Comparison of ENCODE assay signal across 1 cellular context in the genomic region with DNA sequence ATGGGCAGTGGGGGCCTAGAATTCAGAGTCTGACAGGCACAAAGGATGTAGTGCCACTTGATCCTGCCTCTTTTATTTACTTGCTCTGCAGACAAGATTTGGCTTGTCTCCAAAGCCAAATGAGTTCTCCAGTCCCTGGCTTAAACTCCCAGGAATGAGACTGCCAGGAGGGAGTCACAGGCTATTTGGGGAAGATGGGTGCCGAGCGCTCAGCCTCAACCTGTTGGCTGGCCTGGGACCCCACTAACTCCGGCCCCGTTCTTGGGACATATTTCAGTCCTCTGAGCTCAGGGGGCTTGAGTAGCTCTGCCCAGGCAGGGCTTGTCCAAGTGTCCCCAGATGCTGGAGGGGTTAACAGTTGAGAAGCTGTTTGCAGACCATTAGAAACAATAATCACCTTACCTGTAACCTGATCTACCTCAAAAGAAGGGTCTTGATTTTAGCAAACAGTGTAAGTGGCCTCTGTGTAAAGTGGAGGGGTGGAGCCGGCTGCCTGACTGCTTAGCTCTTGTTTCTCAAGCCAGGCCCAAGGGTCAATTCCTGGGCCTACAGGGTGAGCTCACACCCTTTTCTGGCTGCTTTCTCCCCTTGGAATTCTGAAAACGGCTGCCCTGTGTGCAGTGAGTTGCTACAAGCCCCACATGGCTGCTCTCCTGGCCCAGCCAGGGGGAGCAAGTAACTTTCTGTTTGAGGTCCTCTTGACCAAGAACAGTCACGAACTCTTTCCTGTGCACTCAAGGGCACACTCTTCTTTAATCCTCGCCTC.
TF ChIP-seq lines count a peak whose summit lies in the region.

No MANE protein-coding gene starts in this region.

TF ChIP-seq in HepG2, 621 proteins besides CTCF, POLR2A, EP300 and RAD21 (continued from another document and continues in another):
- TF ChIP-seq, protein P1, sequence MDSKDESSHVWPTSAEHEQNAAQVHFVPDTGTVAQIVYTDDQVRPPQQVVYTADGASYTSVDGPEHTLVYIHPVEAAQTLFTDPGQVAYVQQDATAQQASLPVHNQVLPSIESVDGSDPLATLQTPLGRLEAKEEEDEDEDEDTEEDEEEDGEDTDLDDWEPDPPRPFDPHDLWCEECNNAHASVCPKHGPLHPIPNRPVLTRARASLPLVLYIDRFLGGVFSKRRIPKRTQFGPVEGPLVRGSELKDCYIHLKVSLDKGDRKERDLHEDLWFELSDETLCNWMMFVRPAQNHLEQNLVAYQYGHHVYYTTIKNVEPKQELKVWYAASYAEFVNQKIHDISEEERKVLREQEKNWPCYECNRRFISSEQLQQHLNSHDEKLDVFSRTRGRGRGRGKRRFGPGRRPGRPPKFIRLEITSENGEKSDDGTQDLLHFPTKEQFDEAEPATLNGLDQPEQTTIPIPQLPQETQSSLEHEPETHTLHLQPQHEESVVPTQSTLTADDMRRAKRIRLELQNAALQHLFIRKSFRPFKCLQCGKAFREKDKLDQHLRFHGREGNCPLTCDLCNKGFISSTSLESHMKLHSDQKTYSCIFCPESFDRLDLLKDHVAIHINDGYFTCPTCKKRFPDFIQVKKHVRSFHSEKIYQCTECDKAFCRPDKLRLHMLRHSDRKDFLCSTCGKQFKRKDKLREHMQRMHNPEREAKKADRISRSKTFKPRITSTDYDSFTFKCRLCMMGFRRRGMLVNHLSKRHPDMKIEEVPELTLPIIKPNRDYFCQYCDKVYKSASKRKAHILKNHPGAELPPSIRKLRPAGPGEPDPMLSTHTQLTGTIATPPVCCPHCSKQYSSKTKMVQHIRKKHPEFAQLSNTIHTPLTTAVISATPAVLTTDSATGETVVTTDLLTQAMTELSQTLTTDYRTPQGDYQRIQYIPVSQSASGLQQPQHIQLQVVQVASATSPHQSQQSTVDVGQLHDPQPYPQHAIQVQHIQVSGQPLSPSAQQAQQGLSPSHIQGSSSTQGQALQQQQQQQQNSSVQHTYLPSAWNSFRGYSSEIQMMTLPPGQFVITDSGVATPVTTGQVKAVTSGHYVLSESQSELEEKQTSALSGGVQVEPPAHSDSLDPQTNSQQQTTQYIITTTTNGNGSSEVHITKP (CRISPR knock-in tag; IDR thresholded peaks at IDR 0.05; ENCODE audit: low read depth), result peak; percentile 43; the same call in 1 of the 2 replicates
- TF ChIP-seq KLF12 (CRISPR knock-in tag; IDR thresholded peaks at IDR 0.05; ENCODE audit: borderline replicate concordance) (peak; percentile 73; the same call in 1 of the 2 replicates), GABPB1 (CRISPR knock-in tag; IDR thresholded peaks at IDR 0.05) (no peak; the same call in 1 of the 2 replicates), ZNF446 (CRISPR knock-in tag; IDR thresholded peaks at IDR 0.05) (no peak), ZNF615 (CRISPR knock-in tag; IDR thresholded peaks at IDR 0.05; ENCODE audit: borderline replicate concordance) (peak; percentile 88; the same call in 1 of the 2 replicates), ISL2 (CRISPR knock-in tag; IDR thresholded peaks at IDR 0.05) (peak; percentile 46; the same call in 1 of the 2 replicates), SP4 (CRISPR knock-in tag; IDR thresholded peaks at IDR 0.05) (peak; percentile 15; the same call in 1 of the 2 replicates), CEBPG (CRISPR knock-in tag; IDR thresholded peaks at IDR 0.05) (peak; percentile 46; the same call in 1 of the 2 replicates), SMYD3 (CRISPR knock-in tag; IDR thresholded peaks at IDR 0.05) (peak; percentile 92), ZSCAN9 (CRISPR knock-in tag; IDR thresholded peaks at IDR 0.05; ENCODE audit: borderline replicate concordance) (peak; percentile 74; the same call in 1 of the 2 replicates), GLI4 (CRISPR knock-in tag; IDR thresholded peaks at IDR 0.05; ENCODE audit: borderline replicate concordance) (no peak), FOXK1 (CRISPR knock-in tag; IDR thresholded peaks at IDR 0.05; ENCODE audit: borderline replicate concordance, low read depth) (peak; percentile 7; the same call in 1 of the 2 replicates), ZNF746 (CRISPR knock-in tag; IDR thresholded peaks at IDR 0.05) (no peak), ZNF737 (CRISPR knock-in tag; IDR thresholded peaks at IDR 0.05; ENCODE audit: borderline replicate concordance) (no peak), HOXA7 (CRISPR knock-in tag; IDR thresholded peaks at IDR 0.05) (no peak), SMAD3 (CRISPR knock-in tag; IDR thresholded peaks at IDR 0.05) (peak; percentile 36; the same call in 1 of the 2 replicates), ZBTB38 (CRISPR knock-in tag; IDR thresholded peaks at IDR 0.05) (no peak; the same call in 1 of the 2 replicates), ZNF652 (CRISPR knock-in tag; IDR thresholded peaks at IDR 0.05; ENCODE audit: borderline replicate concordance, low read depth) (peak; percentile 94), TARDBP (CRISPR knock-in tag; IDR thresholded peaks at IDR 0.05) (peak; percentile 75; the same call in 1 of the 2 replicates), STAG1 (CRISPR knock-in tag; IDR thresholded peaks at IDR 0.05) (peak; percentile 56), ZFX (CRISPR knock-in tag; IDR thresholded peaks at IDR 0.05; ENCODE audit: low read depth) (peak; percentile 84), TCF7 (IDR thresholded peaks at IDR 0.05; ENCODE audit: low read depth) (peak; percentile 36), ASH2L (IDR thresholded peaks at IDR 0.05; ENCODE audit: insufficient read length, low read depth, low read length) (peak; percentile 22), JARID2 (CRISPR knock-in tag; IDR thresholded peaks at IDR 0.05; ENCODE audit: insufficient replicate concordance) (peak; percentile 40), ZNF12 (CRISPR knock-in tag; IDR thresholded peaks at IDR 0.05) (0 out of 2 replicates have a peak, but pooled peaks have one; percentile 33), POLR2AphosphoS5 (IDR thresholded peaks at IDR 0.05; ENCODE audit: low read depth, low read length) (peak; percentile 50; the same call in 1 of the 2 replicates), ZNF230 (CRISPR knock-in tag; IDR thresholded peaks at IDR 0.05) (peak; percentile 58; the same call in 1 of the 2 replicates), SOX13 (IDR thresholded peaks at IDR 0.05) (0 out of 2 replicates have a peak, but pooled peaks have one; percentile 44), SOX13 (CRISPR knock-in tag; conservative IDR thresholded peaks at IDR 0.05 in 1 of 2, IDR thresholded peaks at IDR 0.05 in 1 of 2) (peak in 1 of 2 experiments; percentile 80; a peak in 2 of 4 replicates), RXRB (CRISPR knock-in tag; IDR thresholded peaks at IDR 0.05; ENCODE audit: borderline replicate concordance) (peak; percentile 63; the same call in 1 of the 2 replicates), ZNF501 (CRISPR knock-in tag; IDR thresholded peaks at IDR 0.05) (peak; percentile 58), SALL1 (CRISPR knock-in tag; IDR thresholded peaks at IDR 0.05) (peak; percentile 42; the same call in 1 of the 2 replicates), ZNF552 (CRISPR knock-in tag; IDR thresholded peaks at IDR 0.05; ENCODE audit: borderline replicate concordance) (no peak), RBM39 (IDR thresholded peaks at IDR 0.05; ENCODE audit: low read depth, low read length, poor library complexity, severe bottlenecking) (no peak), ZSCAN31 (CRISPR knock-in tag; IDR thresholded peaks at IDR 0.05; ENCODE audit: low read depth) (peak; percentile 76; the same call in 1 of the 2 replicates)
- TF ChIP-seq, protein P2, sequence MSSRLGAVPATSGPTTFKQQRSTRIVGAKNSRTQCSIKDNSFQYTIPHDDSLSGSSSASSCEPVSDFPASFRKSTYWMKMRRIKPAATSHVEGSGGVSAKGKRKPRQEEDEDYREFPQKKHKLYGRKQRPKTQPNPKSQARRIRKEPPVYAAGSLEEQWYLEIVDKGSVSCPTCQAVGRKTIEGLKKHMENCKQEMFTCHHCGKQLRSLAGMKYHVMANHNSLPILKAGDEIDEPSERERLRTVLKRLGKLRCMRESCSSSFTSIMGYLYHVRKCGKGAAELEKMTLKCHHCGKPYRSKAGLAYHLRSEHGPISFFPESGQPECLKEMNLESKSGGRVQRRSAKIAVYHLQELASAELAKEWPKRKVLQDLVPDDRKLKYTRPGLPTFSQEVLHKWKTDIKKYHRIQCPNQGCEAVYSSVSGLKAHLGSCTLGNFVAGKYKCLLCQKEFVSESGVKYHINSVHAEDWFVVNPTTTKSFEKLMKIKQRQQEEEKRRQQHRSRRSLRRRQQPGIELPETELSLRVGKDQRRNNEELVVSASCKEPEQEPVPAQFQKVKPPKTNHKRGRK (CRISPR knock-in tag; IDR thresholded peaks at IDR 0.05), result 0 out of 2 replicates have a peak, but pooled peaks have one; percentile 42
- TF ChIP-seq, protein P3, sequence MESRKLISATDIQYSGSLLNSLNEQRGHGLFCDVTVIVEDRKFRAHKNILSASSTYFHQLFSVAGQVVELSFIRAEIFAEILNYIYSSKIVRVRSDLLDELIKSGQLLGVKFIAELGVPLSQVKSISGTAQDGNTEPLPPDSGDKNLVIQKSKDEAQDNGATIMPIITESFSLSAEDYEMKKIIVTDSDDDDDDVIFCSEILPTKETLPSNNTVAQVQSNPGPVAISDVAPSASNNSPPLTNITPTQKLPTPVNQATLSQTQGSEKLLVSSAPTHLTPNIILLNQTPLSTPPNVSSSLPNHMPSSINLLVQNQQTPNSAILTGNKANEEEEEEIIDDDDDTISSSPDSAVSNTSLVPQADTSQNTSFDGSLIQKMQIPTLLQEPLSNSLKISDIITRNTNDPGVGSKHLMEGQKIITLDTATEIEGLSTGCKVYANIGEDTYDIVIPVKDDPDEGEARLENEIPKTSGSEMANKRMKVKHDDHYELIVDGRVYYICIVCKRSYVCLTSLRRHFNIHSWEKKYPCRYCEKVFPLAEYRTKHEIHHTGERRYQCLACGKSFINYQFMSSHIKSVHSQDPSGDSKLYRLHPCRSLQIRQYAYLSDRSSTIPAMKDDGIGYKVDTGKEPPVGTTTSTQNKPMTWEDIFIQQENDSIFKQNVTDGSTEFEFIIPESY (CRISPR knock-in tag; IDR thresholded peaks at IDR 0.05), result no peak
- TF ChIP-seq, protein P4, sequence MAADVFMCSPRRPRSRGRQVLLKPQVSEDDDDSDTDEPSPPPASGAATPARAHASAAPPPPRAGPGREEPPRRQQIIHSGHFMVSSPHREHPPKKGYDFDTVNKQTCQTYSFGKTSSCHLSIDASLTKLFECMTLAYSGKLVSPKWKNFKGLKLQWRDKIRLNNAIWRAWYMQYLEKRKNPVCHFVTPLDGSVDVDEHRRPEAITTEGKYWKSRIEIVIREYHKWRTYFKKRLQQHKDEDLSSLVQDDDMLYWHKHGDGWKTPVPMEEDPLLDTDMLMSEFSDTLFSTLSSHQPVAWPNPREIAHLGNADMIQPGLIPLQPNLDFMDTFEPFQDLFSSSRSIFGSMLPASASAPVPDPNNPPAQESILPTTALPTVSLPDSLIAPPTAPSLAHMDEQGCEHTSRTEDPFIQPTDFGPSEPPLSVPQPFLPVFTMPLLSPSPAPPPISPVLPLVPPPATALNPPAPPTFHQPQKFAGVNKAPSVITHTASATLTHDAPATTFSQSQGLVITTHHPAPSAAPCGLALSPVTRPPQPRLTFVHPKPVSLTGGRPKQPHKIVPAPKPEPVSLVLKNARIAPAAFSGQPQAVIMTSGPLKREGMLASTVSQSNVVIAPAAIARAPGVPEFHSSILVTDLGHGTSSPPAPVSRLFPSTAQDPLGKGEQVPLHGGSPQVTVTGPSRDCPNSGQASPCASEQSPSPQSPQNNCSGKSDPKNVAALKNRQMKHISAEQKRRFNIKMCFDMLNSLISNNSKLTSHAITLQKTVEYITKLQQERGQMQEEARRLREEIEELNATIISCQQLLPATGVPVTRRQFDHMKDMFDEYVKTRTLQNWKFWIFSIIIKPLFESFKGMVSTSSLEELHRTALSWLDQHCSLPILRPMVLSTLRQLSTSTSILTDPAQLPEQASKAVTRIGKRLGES (CRISPR knock-in tag; IDR thresholded peaks at IDR 0.05; ENCODE audit: borderline replicate concordance), result no peak
- TF ChIP-seq, protein P5, sequence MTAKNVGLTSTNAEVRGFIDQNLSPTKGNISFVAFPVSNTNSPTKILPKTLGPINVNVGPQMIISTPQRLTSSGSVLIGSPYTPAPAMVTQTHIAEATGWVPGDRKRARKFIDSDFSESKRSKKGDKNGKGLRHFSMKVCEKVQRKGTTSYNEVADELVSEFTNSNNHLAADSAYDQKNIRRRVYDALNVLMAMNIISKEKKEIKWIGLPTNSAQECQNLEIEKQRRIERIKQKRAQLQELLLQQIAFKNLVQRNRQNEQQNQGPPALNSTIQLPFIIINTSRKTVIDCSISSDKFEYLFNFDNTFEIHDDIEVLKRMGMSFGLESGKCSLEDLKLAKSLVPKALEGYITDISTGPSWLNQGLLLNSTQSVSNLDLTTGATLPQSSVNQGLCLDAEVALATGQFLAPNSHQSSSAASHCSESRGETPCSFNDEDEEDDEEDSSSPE (CRISPR knock-in tag; IDR thresholded peaks at IDR 0.05), result peak; percentile 47
- TF ChIP-seq, protein P6, sequence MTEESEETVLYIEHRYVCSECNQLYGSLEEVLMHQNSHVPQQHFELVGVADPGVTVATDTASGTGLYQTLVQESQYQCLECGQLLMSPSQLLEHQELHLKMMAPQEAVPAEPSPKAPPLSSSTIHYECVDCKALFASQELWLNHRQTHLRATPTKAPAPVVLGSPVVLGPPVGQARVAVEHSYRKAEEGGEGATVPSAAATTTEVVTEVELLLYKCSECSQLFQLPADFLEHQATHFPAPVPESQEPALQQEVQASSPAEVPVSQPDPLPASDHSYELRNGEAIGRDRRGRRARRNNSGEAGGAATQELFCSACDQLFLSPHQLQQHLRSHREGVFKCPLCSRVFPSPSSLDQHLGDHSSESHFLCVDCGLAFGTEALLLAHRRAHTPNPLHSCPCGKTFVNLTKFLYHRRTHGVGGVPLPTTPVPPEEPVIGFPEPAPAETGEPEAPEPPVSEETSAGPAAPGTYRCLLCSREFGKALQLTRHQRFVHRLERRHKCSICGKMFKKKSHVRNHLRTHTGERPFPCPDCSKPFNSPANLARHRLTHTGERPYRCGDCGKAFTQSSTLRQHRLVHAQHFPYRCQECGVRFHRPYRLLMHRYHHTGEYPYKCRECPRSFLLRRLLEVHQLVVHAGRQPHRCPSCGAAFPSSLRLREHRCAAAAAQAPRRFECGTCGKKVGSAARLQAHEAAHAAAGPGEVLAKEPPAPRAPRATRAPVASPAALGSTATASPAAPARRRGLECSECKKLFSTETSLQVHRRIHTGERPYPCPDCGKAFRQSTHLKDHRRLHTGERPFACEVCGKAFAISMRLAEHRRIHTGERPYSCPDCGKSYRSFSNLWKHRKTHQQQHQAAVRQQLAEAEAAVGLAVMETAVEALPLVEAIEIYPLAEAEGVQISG (CRISPR knock-in tag; IDR thresholded peaks at IDR 0.05), result 0 out of 2 replicates have a peak, but pooled peaks have one; percentile 47
- TF ChIP-seq, protein P7, sequence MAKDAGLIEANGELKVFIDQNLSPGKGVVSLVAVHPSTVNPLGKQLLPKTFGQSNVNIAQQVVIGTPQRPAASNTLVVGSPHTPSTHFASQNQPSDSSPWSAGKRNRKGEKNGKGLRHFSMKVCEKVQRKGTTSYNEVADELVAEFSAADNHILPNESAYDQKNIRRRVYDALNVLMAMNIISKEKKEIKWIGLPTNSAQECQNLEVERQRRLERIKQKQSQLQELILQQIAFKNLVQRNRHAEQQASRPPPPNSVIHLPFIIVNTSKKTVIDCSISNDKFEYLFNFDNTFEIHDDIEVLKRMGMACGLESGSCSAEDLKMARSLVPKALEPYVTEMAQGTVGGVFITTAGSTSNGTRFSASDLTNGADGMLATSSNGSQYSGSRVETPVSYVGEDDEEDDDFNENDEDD (CRISPR knock-in tag; IDR thresholded peaks at IDR 0.05; ENCODE audit: borderline replicate concordance), result peak; percentile 37; the same call in 1 of the 2 replicates
